1 cellular context compared by ENCODE assay signal in the genomic region with DNA sequence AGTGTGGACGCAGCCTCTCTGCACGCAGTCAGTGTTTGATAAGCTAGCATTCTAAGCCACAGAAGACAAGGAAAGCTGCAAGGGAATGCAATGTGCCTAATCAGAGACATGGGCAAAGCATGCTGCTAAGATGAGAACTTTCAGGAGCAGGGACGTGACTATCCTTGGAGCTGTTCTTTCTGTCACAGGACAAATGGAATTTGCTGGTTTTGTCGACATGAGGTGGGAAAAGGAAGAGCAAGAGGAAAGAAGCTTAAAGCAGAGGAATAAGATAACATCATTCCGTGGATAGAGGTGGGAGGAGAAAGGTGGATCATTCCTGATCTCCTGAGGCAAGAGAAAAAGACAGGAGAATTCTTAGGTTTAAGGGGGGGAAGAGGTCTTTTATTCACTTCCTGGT.
TF ChIP-seq lines count a peak whose summit lies in the region.

No MANE protein-coding gene starts in this region.

TF ChIP-seq in A549, 52 proteins besides CTCF, POLR2A, EP300 and RAD21:
- TF ChIP-seq PBX3 (IDR thresholded peaks at IDR 0.05) (no peak), EHF (CRISPR knock-in tag; IDR thresholded peaks at IDR 0.05) (no peak), HOXA7 (CRISPR knock-in tag; IDR thresholded peaks at IDR 0.05) (no peak)
